2 cellular contexts compared by ENCODE assay signal in the genomic region with DNA sequence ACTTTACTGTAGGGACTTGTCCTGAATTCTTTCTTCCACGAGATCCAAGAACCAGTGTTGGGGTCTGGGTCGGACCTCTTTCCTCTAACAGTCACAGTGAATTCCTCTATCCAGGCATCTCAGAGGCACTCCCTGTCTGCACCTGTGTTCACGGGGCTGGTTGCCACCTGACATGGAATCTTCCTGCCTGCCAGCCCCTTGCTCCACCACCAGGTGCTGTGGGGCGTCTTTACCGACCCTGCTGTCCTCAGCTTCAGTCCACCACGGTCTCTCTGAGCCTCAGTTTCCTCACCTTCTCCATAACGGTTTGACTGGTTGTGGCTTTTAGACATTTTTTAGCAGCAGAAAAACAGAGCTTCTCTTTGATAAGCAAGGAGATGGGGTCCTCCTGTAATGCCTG.
TF ChIP-seq lines count a peak whose summit lies in the region.

No MANE protein-coding gene starts in this region.

TF ChIP-seq in GM23338, 12 proteins besides CTCF, POLR2A, EP300 and RAD21:
- TF ChIP-seq STAT1 (IDR thresholded peaks at IDR 0.05; ENCODE audit: unreplicated experiment), result no peak
- TF ChIP-seq ZNF331 (CRISPR knock-in tag; IDR thresholded peaks at IDR 0.05; ENCODE audit: low read depth), result no peak
- TF ChIP-seq, protein P1, sequence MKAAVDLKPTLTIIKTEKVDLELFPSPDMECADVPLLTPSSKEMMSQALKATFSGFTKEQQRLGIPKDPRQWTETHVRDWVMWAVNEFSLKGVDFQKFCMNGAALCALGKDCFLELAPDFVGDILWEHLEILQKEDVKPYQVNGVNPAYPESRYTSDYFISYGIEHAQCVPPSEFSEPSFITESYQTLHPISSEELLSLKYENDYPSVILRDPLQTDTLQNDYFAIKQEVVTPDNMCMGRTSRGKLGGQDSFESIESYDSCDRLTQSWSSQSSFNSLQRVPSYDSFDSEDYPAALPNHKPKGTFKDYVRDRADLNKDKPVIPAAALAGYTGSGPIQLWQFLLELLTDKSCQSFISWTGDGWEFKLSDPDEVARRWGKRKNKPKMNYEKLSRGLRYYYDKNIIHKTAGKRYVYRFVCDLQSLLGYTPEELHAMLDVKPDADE (IDR thresholded peaks at IDR 0.05), result no peak
- no peak for TF ChIP-seq EZH2 (IDR thresholded peaks at IDR 0.05; ENCODE audit: low read depth, unreplicated experiment)
- TF ChIP-seq POLR2AphosphoS5 (IDR thresholded peaks at IDR 0.05; ENCODE audit: low read depth), result no peak
- TF ChIP-seq ZNF114 (CRISPR knock-in tag; IDR thresholded peaks at IDR 0.05), result no peak
- TF ChIP-seq EZH2phosphoT487 (IDR thresholded peaks at IDR 0.05; ENCODE audit: unreplicated experiment), result no peak
- TF ChIP-seq NANOG (IDR thresholded peaks at IDR 0.05; ENCODE audit: borderline replicate concordance), result no peak
- TF ChIP-seq REST (IDR thresholded peaks at IDR 0.05; ENCODE audit: unreplicated experiment), result no peak
- no peak for TF ChIP-seq ZNF462 (CRISPR knock-in tag; IDR thresholded peaks at IDR 0.05)

TF ChIP-seq in K562, 482 proteins besides CTCF, POLR2A, EP300 and RAD21:
- no peak for TF ChIP-seq CAMTA2 (CRISPR knock-in tag; conservative IDR thresholded peaks at IDR 0.05)
- peak in 1 of 2 experiments; percentile 42; a peak in 1 of 4 replicates for TF ChIP-seq SRF (CRISPR knock-in tag; IDR thresholded peaks at IDR 0.05)
- TF ChIP-seq SETDB1 (IDR thresholded peaks at IDR 0.05; ENCODE audit: low read length), result no peak
- no peak for TF ChIP-seq ARID4B (CRISPR knock-in tag; IDR thresholded peaks at IDR 0.05)
